15 cellular contexts compared by ENCODE assay signal in genomic region chr1:216587715-216588114, GRCh38.
DNase-seq lines count a peak whose midpoint lies in the region; TF ChIP-seq lines count a peak whose summit lies in the region.
"Had no signal": no experiment of that assay in that cellular context is flagged by ENCODE, and none has a peak within 500 bp of the region (broad histone marks: within the 10 kb centered on the region; RNA-seq: fewer than 3 reads in every experiment).

No MANE protein-coding gene starts in this region.

- TF ChIP-seq CTCF in C4-2B (conservative IDR thresholded peaks at IDR 0.05) (peak; percentile 2; the same call in 1 of the 2 replicates), HFFc6 (IDR thresholded peaks at IDR 0.05) (peak; percentile 25; the same call in 1 of the 2 replicates), glutamatergic neuron (IDR thresholded peaks at IDR 0.05; ENCODE audit: partially characterized antibody, unreplicated experiment) (peak; percentile 16), lower leg skin (IDR thresholded peaks at IDR 0.05) (no peak)

- intact Hi-C loops in lower leg skin (cut with DNase I; ENCODE audit: low total_unique reads) = no loop called here
- intact Hi-C loops in activated T-helper 2 cell treated with anti-CD3 and anti-CD28 coated beads, Interferon-gamma antibody, Interleukin-2, Interleukin-4, amounts not matched to agents 10 μg/mL and 5 μg/mL and 100 μg/mL, durations not matched to agents 14 hours and 24 hours and 36 hours (cut with micrococcal nuclease) = no loop called here

- no peaks in the 10 kb centered on the region for H3K9me3 ChIP-seq in adipocyte (ENCODE audit: control insufficient read depth, low read length)
- H3K9me3 ChIP-seq: BLaER1 had no signal

- H3K27me3 Mint-ChIP-seq in HFFc6 (ENCODE audit: insufficient read depth) (peaks cover 2% of the 10 kb centered on the region; the same call in 1 of the 2 replicates), glutamatergic neuron (ENCODE audit: unreplicated experiment) (no peaks in the 10 kb centered on the region)
- no peaks in the 10 kb centered on the region for H3K27me3 Mint-ChIP-seq in activated T-helper 2 cell treated with anti-CD3 and anti-CD28 coated beads, Interferon-gamma antibody, Interleukin-2, Interleukin-4, amounts not matched to agents 10 μg/mL and 5 μg/mL and 100 μg/mL, durations not matched to agents 14 hours and 24 hours and 36 hours (ENCODE audit: low read depth)
- H3K27me3 Mint-ChIP-seq: CD4-positive, alpha-beta T cell had no signal

- no peaks in the 10 kb centered on the region for H3K36me3 Mint-ChIP-seq in HFFc6 (ENCODE audit: low read depth)
- peaks cover 3% of the 10 kb centered on the region for H3K36me3 Mint-ChIP-seq in glutamatergic neuron (ENCODE audit: unreplicated experiment)
- no peaks in the 10 kb centered on the region for H3K36me3 Mint-ChIP-seq in activated T-helper 2 cell treated with anti-CD3 and anti-CD28 coated beads, Interferon-gamma antibody, Interleukin-2, Interleukin-4, amounts not matched to agents 10 μg/mL and 5 μg/mL and 100 μg/mL, durations not matched to agents 14 hours and 24 hours and 36 hours (ENCODE audit: low read depth)

- TF ChIP-seq POLR2A in lower leg skin (IDR thresholded peaks at IDR 0.05) = no peak

- no peaks in the 10 kb centered on the region for H3K9me3 Mint-ChIP-seq in HFFc6
- peaks cover 1% of the 10 kb centered on the region for H3K9me3 Mint-ChIP-seq in glutamatergic neuron (ENCODE audit: unreplicated experiment)
- peaks cover 9% of the 10 kb centered on the region for H3K9me3 Mint-ChIP-seq in activated T-helper 2 cell treated with anti-CD3 and anti-CD28 coated beads, Interferon-gamma antibody, Interleukin-2, Interleukin-4, amounts not matched to agents 10 μg/mL and 5 μg/mL and 100 μg/mL, durations not matched to agents 14 hours and 24 hours and 36 hours

- H3K9ac ChIP-seq in adipocyte (ENCODE audit: low read length) = no peak overlapping the region
- H3K9ac ChIP-seq: BLaER1 had no signal

- H3K27ac Mint-ChIP-seq in HFFc6 = no peak overlapping the region
- H3K27ac Mint-ChIP-seq in glutamatergic neuron (ENCODE audit: unreplicated experiment) = no peak overlapping the region
- no peak overlapping the region for H3K27ac Mint-ChIP-seq in activated T-helper 2 cell treated with anti-CD3 and anti-CD28 coated beads, Interferon-gamma antibody, Interleukin-2, Interleukin-4, amounts not matched to agents 10 μg/mL and 5 μg/mL and 100 μg/mL, durations not matched to agents 14 hours and 24 hours and 36 hours
- H3K27ac Mint-ChIP-seq: CD4-positive, alpha-beta T cell; GM23338 had no signal

- H3K4me1 Mint-ChIP-seq in HFFc6 (ENCODE audit: low read depth) = no peaks in the 10 kb centered on the region
- H3K4me1 Mint-ChIP-seq in glutamatergic neuron (ENCODE audit: low read depth, unreplicated experiment) = no peaks in the 10 kb centered on the region
- H3K4me1 Mint-ChIP-seq in activated T-helper 2 cell treated with anti-CD3 and anti-CD28 coated beads, Interferon-gamma antibody, Interleukin-2, Interleukin-4, amounts not matched to agents 10 μg/mL and 5 μg/mL and 100 μg/mL, durations not matched to agents 14 hours and 24 hours and 36 hours (ENCODE audit: low read depth) = no peaks in the 10 kb centered on the region
- H3K4me1 Mint-ChIP-seq: GM23338 had no signal

- no peaks in the 10 kb centered on the region for H3K4me1 ChIP-seq in adipocyte (ENCODE audit: control insufficient read depth, insufficient read depth, low read length)
- H3K4me1 ChIP-seq: BLaER1 had no signal

- DNase-seq in HFFc6 (no peak), adipocyte (ENCODE audit: low read depth) (peak; percentile 18), glutamatergic neuron (no peak), lower leg skin (ENCODE audit: low spot score in 2 of 2) (no peak)
- DNase-seq in activated CD4-positive, CD25-positive, alpha-beta regulatory T cell (lab: John Stamatoyannopoulos, UW) = no peak
- DNase-seq in activated T-helper 2 cell treated with anti-CD3 and anti-CD28 coated beads, Interferon-gamma antibody, Interleukin-2, Interleukin-4, amounts not matched to agents 10 μg/mL and 5 μg/mL and 100 μg/mL, durations not matched to agents 14 hours and 24 hours and 36 hours (ENCODE audit: low spot score) = no peak
- DNase-seq: 8988T; AML-193; Calu3; CD4-positive, alpha-beta T cell; DMS79; H7 had no signal

- H3K27me3 ChIP-seq in adipocyte (replicated peaks; ENCODE audit: control insufficient read depth, insufficient read depth, low read length) = no peaks in the 10 kb centered on the region
- H3K27me3 ChIP-seq: BLaER1 had no signal

- no peaks in the 10 kb centered on the region for H3K36me3 ChIP-seq in adipocyte (ENCODE audit: control insufficient read depth, insufficient read depth, low read length, severe bottlenecking)
- H3K36me3 ChIP-seq: BLaER1 had no signal

- H3K4me3 ChIP-seq in adipocyte (ENCODE audit: low read length) = no peak overlapping the region
- H3K4me3 ChIP-seq in lower leg skin (ENCODE audit: low read depth, poor library complexity, severe bottlenecking) = no peak overlapping the region
- H3K4me3 ChIP-seq: BLaER1, GM23338 had no signal

- H3K4me3 Mint-ChIP-seq in HFFc6 (no peak overlapping the region), glutamatergic neuron (ENCODE audit: unreplicated experiment) (no peak overlapping the region)
- H3K4me3 Mint-ChIP-seq in activated T-helper 2 cell treated with anti-CD3 and anti-CD28 coated beads, Interferon-gamma antibody, Interleukin-2, Interleukin-4, amounts not matched to agents 10 μg/mL and 5 μg/mL and 100 μg/mL, durations not matched to agents 14 hours and 24 hours and 36 hours (ENCODE audit: low read depth) = no peak overlapping the region
- H3K4me3 Mint-ChIP-seq: CD4-positive, alpha-beta T cell; GM23338 had no signal

- no peak overlapping the region for H3K27ac ChIP-seq in C4-2B
- H3K27ac ChIP-seq: BLaER1 had no signal

Comparison
In these comparisons a context has a peak if more than half of its experiments do, and no peak if none do; other contexts are left out.
1. CTCF ChIP-seq: peak in C4-2B (single experiment), HFFc6 (single experiment) and glutamatergic neuron (single experiment); none in lower leg skin (0 of 3).